In the genomic region with DNA sequence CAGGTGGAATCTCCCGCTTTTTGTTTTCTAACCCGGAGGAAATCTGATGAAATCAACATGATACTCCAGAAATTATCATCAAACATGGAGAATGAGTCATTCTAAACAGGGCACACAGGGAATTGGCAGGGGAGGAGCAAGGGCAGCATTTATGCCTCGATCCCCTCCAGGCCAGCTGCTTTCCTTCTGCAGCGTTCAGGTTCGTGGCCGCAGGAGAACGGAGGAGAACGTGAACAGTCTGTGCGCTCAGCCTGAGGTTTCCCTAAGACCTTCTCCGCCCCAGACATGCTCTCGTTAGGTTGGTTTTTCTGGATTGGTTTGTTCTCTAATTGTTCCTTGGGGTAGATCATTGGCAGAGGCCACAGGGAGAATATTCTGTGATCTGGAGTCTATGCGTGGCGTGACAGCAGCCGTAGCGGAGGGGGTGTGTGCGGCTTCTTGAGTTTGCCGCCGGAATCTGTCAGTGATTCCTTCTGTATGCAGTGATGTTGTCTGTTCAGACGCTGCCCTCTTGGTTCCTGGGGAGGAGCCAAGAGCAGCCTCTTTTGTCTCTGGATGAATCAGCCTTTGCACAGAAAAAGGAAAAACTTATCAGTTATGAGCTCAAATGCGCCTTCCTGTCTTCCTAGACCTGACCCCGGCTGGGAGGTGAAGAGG, we compare ENCODE assay signal across 1 cellular context.
A peak's percentile ranks its signal among the peaks of the same experiment; 100 is the strongest.
TF ChIP-seq lines count a peak whose summit lies in the region.

No MANE protein-coding gene starts in this region.

TF ChIP-seq in SK-N-SH, 30 proteins besides CTCF, POLR2A, EP300 and RAD21 (continued from another document):
- TF ChIP-seq, protein P1, sequence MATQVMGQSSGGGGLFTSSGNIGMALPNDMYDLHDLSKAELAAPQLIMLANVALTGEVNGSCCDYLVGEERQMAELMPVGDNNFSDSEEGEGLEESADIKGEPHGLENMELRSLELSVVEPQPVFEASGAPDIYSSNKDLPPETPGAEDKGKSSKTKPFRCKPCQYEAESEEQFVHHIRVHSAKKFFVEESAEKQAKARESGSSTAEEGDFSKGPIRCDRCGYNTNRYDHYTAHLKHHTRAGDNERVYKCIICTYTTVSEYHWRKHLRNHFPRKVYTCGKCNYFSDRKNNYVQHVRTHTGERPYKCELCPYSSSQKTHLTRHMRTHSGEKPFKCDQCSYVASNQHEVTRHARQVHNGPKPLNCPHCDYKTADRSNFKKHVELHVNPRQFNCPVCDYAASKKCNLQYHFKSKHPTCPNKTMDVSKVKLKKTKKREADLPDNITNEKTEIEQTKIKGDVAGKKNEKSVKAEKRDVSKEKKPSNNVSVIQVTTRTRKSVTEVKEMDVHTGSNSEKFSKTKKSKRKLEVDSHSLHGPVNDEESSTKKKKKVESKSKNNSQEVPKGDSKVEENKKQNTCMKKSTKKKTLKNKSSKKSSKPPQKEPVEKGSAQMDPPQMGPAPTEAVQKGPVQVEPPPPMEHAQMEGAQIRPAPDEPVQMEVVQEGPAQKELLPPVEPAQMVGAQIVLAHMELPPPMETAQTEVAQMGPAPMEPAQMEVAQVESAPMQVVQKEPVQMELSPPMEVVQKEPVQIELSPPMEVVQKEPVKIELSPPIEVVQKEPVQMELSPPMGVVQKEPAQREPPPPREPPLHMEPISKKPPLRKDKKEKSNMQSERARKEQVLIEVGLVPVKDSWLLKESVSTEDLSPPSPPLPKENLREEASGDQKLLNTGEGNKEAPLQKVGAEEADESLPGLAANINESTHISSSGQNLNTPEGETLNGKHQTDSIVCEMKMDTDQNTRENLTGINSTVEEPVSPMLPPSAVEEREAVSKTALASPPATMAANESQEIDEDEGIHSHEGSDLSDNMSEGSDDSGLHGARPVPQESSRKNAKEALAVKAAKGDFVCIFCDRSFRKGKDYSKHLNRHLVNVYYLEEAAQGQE (IDR thresholded peaks at IDR 0.05; ENCODE audit: low read depth, low read length) = no peak
- TF ChIP-seq TCF12 (IDR thresholded peaks at IDR 0.05) = 0 out of 2 replicates have a peak, but pooled peaks have one; percentile 14
- peak; percentile 51; the same call in 1 of the 2 replicates for TF ChIP-seq RXRA (IDR thresholded peaks at IDR 0.05; ENCODE audit: borderline replicate concordance, low read depth)
- peak; percentile 69 for TF ChIP-seq FOSL2 (IDR thresholded peaks at IDR 0.05; ENCODE audit: borderline replicate concordance, low read depth)
- TF ChIP-seq MXI1 (IDR thresholded peaks at IDR 0.05; ENCODE audit: low read depth, low read length) = no peak
- TF ChIP-seq, protein P2, sequence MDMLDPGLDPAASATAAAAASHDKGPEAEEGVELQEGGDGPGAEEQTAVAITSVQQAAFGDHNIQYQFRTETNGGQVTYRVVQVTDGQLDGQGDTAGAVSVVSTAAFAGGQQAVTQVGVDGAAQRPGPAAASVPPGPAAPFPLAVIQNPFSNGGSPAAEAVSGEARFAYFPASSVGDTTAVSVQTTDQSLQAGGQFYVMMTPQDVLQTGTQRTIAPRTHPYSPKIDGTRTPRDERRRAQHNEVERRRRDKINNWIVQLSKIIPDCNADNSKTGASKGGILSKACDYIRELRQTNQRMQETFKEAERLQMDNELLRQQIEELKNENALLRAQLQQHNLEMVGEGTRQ (IDR thresholded peaks at IDR 0.05; ENCODE audit: borderline replicate concordance, low read depth, low read length) = no peak
- TF ChIP-seq NRF1 (IDR thresholded peaks at IDR 0.05; ENCODE audit: low read depth, low read length) = no peak
- no peak for TF ChIP-seq GABPA (IDR thresholded peaks at IDR 0.05; ENCODE audit: low read depth)
- TF ChIP-seq POLR2AphosphoS5 (IDR thresholded peaks at IDR 0.05; ENCODE audit: low read depth, low read length) = no peak
- no peak for TF ChIP-seq RCOR1 (IDR thresholded peaks at IDR 0.05; ENCODE audit: low read length)
- TF ChIP-seq EZH2phosphoT487 (IDR thresholded peaks at IDR 0.05; ENCODE audit: borderline replicate concordance, low read depth) = no peak
- peak; percentile 64 for TF ChIP-seq NFIC (IDR thresholded peaks at IDR 0.05; ENCODE audit: borderline replicate concordance)
- no peak for TF ChIP-seq ELF1 (IDR thresholded peaks at IDR 0.05)
- no peak for TF ChIP-seq RFX5 (IDR thresholded peaks at IDR 0.05; ENCODE audit: low read length)
- no peak for TF ChIP-seq SMC3 (IDR thresholded peaks at IDR 0.05; ENCODE audit: low read depth, low read length)
- TF ChIP-seq FOXJ3 (CRISPR knock-in tag; IDR thresholded peaks at IDR 0.05) = no peak
- no peak; the same call in 1 of the 2 replicates for TF ChIP-seq TEAD4 (IDR thresholded peaks at IDR 0.05; ENCODE audit: borderline replicate concordance, insufficient read depth)
- TF ChIP-seq, protein P3, sequence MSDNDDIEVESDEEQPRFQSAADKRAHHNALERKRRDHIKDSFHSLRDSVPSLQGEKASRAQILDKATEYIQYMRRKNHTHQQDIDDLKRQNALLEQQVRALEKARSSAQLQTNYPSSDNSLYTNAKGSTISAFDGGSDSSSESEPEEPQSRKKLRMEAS (IDR thresholded peaks at IDR 0.05; ENCODE audit: low read depth) = no peak
- TF ChIP-seq JUND (IDR thresholded peaks at IDR 0.05) = peak; percentile 54
- TF ChIP-seq, protein P4, sequence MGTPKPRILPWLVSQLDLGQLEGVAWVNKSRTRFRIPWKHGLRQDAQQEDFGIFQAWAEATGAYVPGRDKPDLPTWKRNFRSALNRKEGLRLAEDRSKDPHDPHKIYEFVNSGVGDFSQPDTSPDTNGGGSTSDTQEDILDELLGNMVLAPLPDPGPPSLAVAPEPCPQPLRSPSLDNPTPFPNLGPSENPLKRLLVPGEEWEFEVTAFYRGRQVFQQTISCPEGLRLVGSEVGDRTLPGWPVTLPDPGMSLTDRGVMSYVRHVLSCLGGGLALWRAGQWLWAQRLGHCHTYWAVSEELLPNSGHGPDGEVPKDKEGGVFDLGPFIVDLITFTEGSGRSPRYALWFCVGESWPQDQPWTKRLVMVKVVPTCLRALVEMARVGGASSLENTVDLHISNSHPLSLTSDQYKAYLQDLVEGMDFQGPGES (IDR thresholded peaks at IDR 0.05; ENCODE audit: low read depth, low read length) = no peak
- no peak for TF ChIP-seq TAF1 (IDR thresholded peaks at IDR 0.05; ENCODE audit: borderline replicate concordance, low read depth, low read length)
- no peak for TF ChIP-seq MEF2A (IDR thresholded peaks at IDR 0.05; ENCODE audit: borderline replicate concordance, low read depth)
- TF ChIP-seq CHD2 (IDR thresholded peaks at IDR 0.05; ENCODE audit: low read length, partially characterized antibody) = no peak
- no peak for TF ChIP-seq GATA2 (CRISPR knock-in tag; IDR thresholded peaks at IDR 0.05)
- no peak for TF ChIP-seq FOXM1 (IDR thresholded peaks at IDR 0.05; ENCODE audit: low read depth)
TF ChIP-seq in SK-N-SH: peak in this region for 6.
